ENCODE assay signal across 1 cellular context in genomic region chr9:98901843-98902242, GRCh38. TPM values are rescaled to one million over a fixed set of nuclear protein-coding genes. Genes with fewer than 3 reads are reported as not detected.
"Had no signal": no experiment of that assay in that cellular context is flagged by ENCODE, and none has a peak within 500 bp of the region (broad histone marks: within the 10 kb centered on the region; RNA-seq: fewer than 3 reads in every experiment).

No MANE protein-coding gene starts in this region.

RNA-seq across cellular contexts. Expression of gene COL15A1, which starts 41.9 kb away (rescaled TPM):
- total RNA-seq: MCF 10A had no signal
